ENCODE assay signal across 9 cellular contexts in genomic region chr3:179882322-179882721, GRCh38.
DNase-seq lines count a peak whose midpoint lies in the region; ATAC-seq, FAIRE-seq and TF ChIP-seq lines count a peak whose summit lies in the region.
"Had no signal": no experiment of that assay in that cellular context is flagged by ENCODE, and none has a peak within 500 bp of the region (broad histone marks: within the 10 kb centered on the region; RNA-seq: fewer than 3 reads in every experiment).

No MANE protein-coding gene starts in this region.

- H3K27ac ChIP-seq in tibial artery = no peak overlapping the region

- H3K27me3 ChIP-seq in tibial artery = no peaks in the 10 kb centered on the region

- H3K36me3 Mint-ChIP-seq in T-helper 17 cell (ENCODE audit: low read depth) = no peaks in the 10 kb centered on the region

- peak; percentile 84 for ATAC-seq in HG02981 (IDR thresholded peaks at IDR 0.05; ENCODE audit: unreplicated experiment)
- ATAC-seq in T-helper 17 cell = peak; percentile 44
- ATAC-seq: esophagus mucosa had no signal

- no peak overlapping the region for H3K27ac Mint-ChIP-seq in T-helper 17 cell

- DNase-seq in COR-L47 (lab: John Stamatoyannopoulos, UW) (peak; percentile 38), GM19239 (ENCODE audit: insufficient read length, low spot score) (peak; percentile 7), T-helper 17 cell (no peak), tibial artery (no peak), EL (no peak), foreskin fibroblast (no peak), NCI-H1694 treated with DMSO at 0.1 percent for 48 hours (lab: John Stamatoyannopoulos, UW) (no peak)

- no peak for TF ChIP-seq CTCF in tibial artery (IDR thresholded peaks at IDR 0.05)
- no peak for TF ChIP-seq CTCF in foreskin fibroblast (IDR thresholded peaks at IDR 0.05; ENCODE audit: low read depth, low read length)

- no peak overlapping the region for H3K4me3 ChIP-seq in tibial artery
- H3K4me3 ChIP-seq in foreskin fibroblast (ENCODE audit: low read depth in 1 of 2, low read length in 2 of 2) = no peak overlapping the region

- no peak overlapping the region for H3K4me3 Mint-ChIP-seq in T-helper 17 cell

- FAIRE-seq in GM19239 (lab: Jason Lieb, UNC) = peak; percentile 85

- H3K27me3 Mint-ChIP-seq in T-helper 17 cell = peaks cover 36% of the 10 kb centered on the region

- intact Hi-C loops in tibial artery (cut with DNase I; ENCODE audit: low total_unique reads) = no loop called here

- H3K36me3 ChIP-seq in tibial artery = no peaks in the 10 kb centered on the region

- H3K4me1 ChIP-seq in tibial artery = no peaks in the 10 kb centered on the region

- H3K4me1 Mint-ChIP-seq in T-helper 17 cell = no peaks in the 10 kb centered on the region

- no peaks in the 10 kb centered on the region for H3K9me3 ChIP-seq in T-helper 17 cell (ENCODE audit: control insufficient read depth, low read length, poor library complexity, severe bottlenecking)
- H3K9me3 ChIP-seq in tibial artery = no peaks in the 10 kb centered on the region

Comparison
In these comparisons a context has a peak if more than half of its experiments do, and no peak if none do; other contexts are left out.
1. DNase-seq: peak in COR-L47 (single experiment) and GM19239 (single experiment); none in T-helper 17 cell (0 of 3), tibial artery (0 of 2), EL (single experiment), foreskin fibroblast (0 of 2) and NCI-H1694 treated with DMSO at 0.1 percent for 48 hours (single experiment).